11 cellular contexts compared by ENCODE assay signal in the genomic region with DNA sequence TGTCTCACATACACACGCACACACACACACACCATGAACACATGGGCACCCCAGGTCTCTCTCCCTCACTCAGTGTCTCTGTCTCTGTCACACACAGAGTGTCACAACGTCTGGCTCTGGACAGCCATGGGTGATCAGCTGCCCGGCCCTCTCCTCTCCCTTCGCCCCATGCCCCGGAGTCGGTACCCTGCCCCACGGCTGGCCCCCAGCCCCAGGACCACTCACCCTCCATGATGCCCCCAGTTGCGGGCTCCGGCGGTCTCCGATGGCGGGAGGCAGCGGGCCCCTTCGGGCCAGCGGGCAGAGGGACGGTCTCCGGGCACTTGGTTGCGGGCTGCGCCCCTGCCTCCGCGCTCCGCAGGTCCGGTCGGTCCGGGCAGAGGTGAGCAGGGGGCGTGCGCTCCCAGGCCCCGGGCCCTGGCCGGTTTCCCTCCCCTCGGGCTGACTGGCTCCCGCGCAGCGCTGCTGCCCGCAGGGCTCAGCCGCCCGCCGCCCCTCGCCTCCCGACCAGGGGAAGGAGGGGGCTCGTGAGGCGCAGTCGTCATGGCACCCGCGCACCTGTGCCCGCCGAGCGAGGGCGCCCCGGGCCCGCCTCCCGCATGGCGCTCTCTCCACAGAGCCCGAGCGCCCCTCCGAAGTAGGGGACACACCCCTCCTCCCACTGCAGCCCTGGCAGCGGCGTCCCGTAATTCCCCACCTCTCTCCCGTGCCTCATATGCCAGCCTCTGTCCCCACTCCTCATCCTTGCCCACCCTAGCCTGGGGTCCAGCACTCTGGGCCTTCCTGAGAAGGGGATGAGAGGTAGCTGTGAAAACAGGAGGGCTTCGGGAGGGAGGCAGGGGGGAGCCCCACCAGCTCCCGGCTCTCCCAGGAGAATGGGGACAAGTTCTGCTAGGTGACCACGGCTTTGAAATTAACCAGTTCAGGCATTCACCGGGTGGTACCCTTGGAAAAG. TPM values are rescaled to one million over a fixed set of nuclear protein-coding genes. Genes with fewer than 3 reads are reported as not detected.
DNase-seq lines count a peak whose midpoint lies in the region; ATAC-seq, FAIRE-seq and TF ChIP-seq lines count a peak whose summit lies in the region.
"Had no signal": no experiment of that assay in that cellular context is flagged by ENCODE, and none has a peak within 500 bp of the region (broad histone marks: within the 10 kb centered on the region; RNA-seq: fewer than 3 reads in every experiment).

A gene with protein sequence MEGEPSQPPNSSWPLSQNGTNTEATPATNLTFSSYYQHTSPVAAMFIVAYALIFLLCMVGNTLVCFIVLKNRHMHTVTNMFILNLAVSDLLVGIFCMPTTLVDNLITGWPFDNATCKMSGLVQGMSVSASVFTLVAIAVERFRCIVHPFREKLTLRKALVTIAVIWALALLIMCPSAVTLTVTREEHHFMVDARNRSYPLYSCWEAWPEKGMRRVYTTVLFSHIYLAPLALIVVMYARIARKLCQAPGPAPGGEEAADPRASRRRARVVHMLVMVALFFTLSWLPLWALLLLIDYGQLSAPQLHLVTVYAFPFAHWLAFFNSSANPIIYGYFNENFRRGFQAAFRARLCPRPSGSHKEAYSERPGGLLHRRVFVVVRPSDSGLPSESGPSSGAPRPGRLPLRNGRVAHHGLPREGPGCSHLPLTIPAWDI (minus strand): TSS at position 560 of the 955 bp plus-strand sequence. CDS start 328 bp downstream, at position 232.

- no peak for TF ChIP-seq EP300 in esophagus muscularis mucosa (IDR thresholded peaks at IDR 0.05)

- H3K4me3 ChIP-seq in AG04450 (ENCODE audit: low read depth, low read length) (peak within 1 kb of the TSS; percentile 10; the same call in 1 of the 2 replicates), esophagus muscularis mucosa (peak within 1 kb of the TSS; percentile 31 to 50 (median 40)), small intestine (ENCODE audit: low read depth in 1 of 2, low read length in 2 of 2) (no peak within 1 kb of the TSS), SJCRH30 (no peak within 1 kb of the TSS)

- H3K4me3 Mint-ChIP-seq in natural killer cell treated with Interleukin-12 subunit alpha and Interleukin-12 subunit beta and Interleukin-15 and Interleukin-18, amount 100 ng/mL, for 72 hours, result no peak within 1 kb of the TSS
- no peak within 1 kb of the TSS for H3K4me3 Mint-ChIP-seq in activated T-helper 17 cell treated with anti-CD3 and anti-CD28 coated beads, Interleukin-2, amount 50 U/mL, for 72 hours

- no peak for TF ChIP-seq POLR2A in esophagus muscularis mucosa (IDR thresholded peaks at IDR 0.05; ENCODE audit: low read depth)

- no peak for FAIRE-seq in small intestine (lab: Jason Lieb, UNC)

- H3K27ac ChIP-seq in AG04450 (ENCODE audit: low read depth, low read length), result no peak within 1 kb of the TSS
- H3K27ac ChIP-seq in esophagus muscularis mucosa (replicated peaks in 1 of 4), result no peak within 1 kb of the TSS
- H3K27ac ChIP-seq in small intestine (ENCODE audit: low read depth in 1 of 2, low read length in 1 of 2), result no peak within 1 kb of the TSS
- no peak within 1 kb of the TSS for H3K27ac ChIP-seq in SJCRH30

- intact Hi-C loops in esophagus muscularis mucosa (cut with DNase I), result no loop called here

- no peaks in the 10 kb centered on the region for H3K9me3 Mint-ChIP-seq in natural killer cell treated with Interleukin-12 subunit alpha and Interleukin-12 subunit beta and Interleukin-15 and Interleukin-18, amount 100 ng/mL, for 72 hours
- no peaks in the 10 kb centered on the region for H3K9me3 Mint-ChIP-seq in activated T-helper 17 cell treated with anti-CD3 and anti-CD28 coated beads, Interleukin-2, amount 50 U/mL, for 72 hours

- no peaks in the 10 kb centered on the region for H3K4me1 Mint-ChIP-seq in natural killer cell treated with Interleukin-12 subunit alpha and Interleukin-12 subunit beta and Interleukin-15 and Interleukin-18, amount 100 ng/mL, for 72 hours (ENCODE audit: low read depth in 2 of 2)
- H3K4me1 Mint-ChIP-seq in activated T-helper 17 cell treated with anti-CD3 and anti-CD28 coated beads, Interleukin-2, amount 50 U/mL, for 72 hours, result no peaks in the 10 kb centered on the region

- no peaks in the 10 kb centered on the region; the same call in 1 of the 2 replicates for H3K9me3 ChIP-seq in AG04450 (ENCODE audit: control insufficient read depth, insufficient read depth, low read length)
- no peaks in the 10 kb centered on the region for H3K9me3 ChIP-seq in esophagus muscularis mucosa
- no peaks in the 10 kb centered on the region for H3K9me3 ChIP-seq in small intestine (ENCODE audit: control insufficient read depth, low read depth)
- no peaks in the 10 kb centered on the region for H3K9me3 ChIP-seq in SJCRH30 (replicated peaks)

- H3K27ac Mint-ChIP-seq in natural killer cell treated with Interleukin-12 subunit alpha and Interleukin-12 subunit beta and Interleukin-15 and Interleukin-18, amount 100 ng/mL, for 72 hours, result no peak within 1 kb of the TSS
- H3K27ac Mint-ChIP-seq in activated T-helper 17 cell treated with anti-CD3 and anti-CD28 coated beads, Interleukin-2, amount 50 U/mL, for 72 hours, result no peak within 1 kb of the TSS

- TF ChIP-seq CTCF in AG04450 (IDR thresholded peaks at IDR 0.05; ENCODE audit: low read depth, low read length) (no peak), esophagus muscularis mucosa (IDR thresholded peaks at IDR 0.05) (no peak)

- H3K27me3 ChIP-seq in AG04450 (ENCODE audit: control insufficient read depth, insufficient read depth, low read length) (peaks cover 60% of the 10 kb centered on the region), esophagus muscularis mucosa (peaks cover 6 to 64% (median 24%) of the 10 kb centered on the region in 4 donors), small intestine (ENCODE audit: control insufficient read depth in 2 of 2, insufficient read depth in 2 of 2, low read length in 2 of 2) (peaks cover 6 to 23% of the 10 kb centered on the region in 2 donors), SJCRH30 (no peaks in the 10 kb centered on the region; the same call in 1 of the 2 replicates)

- POLR2A ChIA-PET in AG04450 (lab: Yijun Ruan, JAX), result no interaction called here

- H3K4me1 ChIP-seq in esophagus muscularis mucosa, result peaks cover 5 to 11% (median 9%) of the 10 kb centered on the region in 4 donors
- peaks cover 0 to 2% of the 10 kb centered on the region in 2 donors for H3K4me1 ChIP-seq in small intestine (ENCODE audit: control insufficient read depth in 2 of 2, insufficient read depth in 1 of 2, low read depth in 1 of 2, low read length in 1 of 2)
- H3K4me1 ChIP-seq in SJCRH30, result no peaks in the 10 kb centered on the region

- H3K36me3 ChIP-seq in esophagus muscularis mucosa, result no peaks in the 10 kb centered on the region
- H3K36me3 ChIP-seq in small intestine (ENCODE audit: control insufficient read depth in 2 of 2, insufficient read depth in 2 of 2, low read length in 2 of 2), result no peaks in the 10 kb centered on the region
- H3K36me3 ChIP-seq in SJCRH30, result no peaks in the 10 kb centered on the region

- CTCF ChIA-PET in AG04450 (lab: Charles Lee), result no interaction called here

- DNase-seq in AG04450 (ENCODE audit: low read depth, low spot score) (no peak), NCI-H1092 (lab: John Stamatoyannopoulos, UW) (peak; percentile 21), esophagus muscularis mucosa (ENCODE audit: extremely low spot score) (no peak), small intestine (no peak), SJCRH30 (no peak)
- DNase-seq in natural killer cell treated with Interleukin-12 subunit alpha and Interleukin-12 subunit beta and Interleukin-15 and Interleukin-18, amount 100 ng/mL, for 72 hours (ENCODE audit: low spot score), result no peak
- DNase-seq: activated gamma-delta T cell treated with Interleukin-2 at 50 U/mL for 16 hours, NCI-H2081 had no signal

- H3K36me3 Mint-ChIP-seq in natural killer cell treated with Interleukin-12 subunit alpha and Interleukin-12 subunit beta and Interleukin-15 and Interleukin-18, amount 100 ng/mL, for 72 hours, result peaks cover 5% of the 10 kb centered on the region
- no peaks in the 10 kb centered on the region for H3K36me3 Mint-ChIP-seq in activated T-helper 17 cell treated with anti-CD3 and anti-CD28 coated beads, Interleukin-2, amount 50 U/mL, for 72 hours (ENCODE audit: low read depth)

- peak; percentile 45 to 46 for ATAC-seq in natural killer cell treated with Interleukin-12 subunit alpha and Interleukin-12 subunit beta and Interleukin-15 and Interleukin-18, amount 100 ng/mL, for 72 hours
- no peak for ATAC-seq in HG03457 (IDR thresholded peaks at IDR 0.05; ENCODE audit: unreplicated experiment)
- no peak for ATAC-seq in activated T-helper 17 cell treated with anti-CD3 and anti-CD28 coated beads, Interleukin-2, amount 50 U/mL, for 72 hours (replicated peaks)

- peaks cover 44 to 73% of the 10 kb centered on the region in 2 donors for H3K27me3 Mint-ChIP-seq in natural killer cell treated with Interleukin-12 subunit alpha and Interleukin-12 subunit beta and Interleukin-15 and Interleukin-18, amount 100 ng/mL, for 72 hours
- peaks cover 52% of the 10 kb centered on the region for H3K27me3 Mint-ChIP-seq in activated T-helper 17 cell treated with anti-CD3 and anti-CD28 coated beads, Interleukin-2, amount 50 U/mL, for 72 hours

- 27% methylated on average over 15 of the region's 63 CpGs for WGBS in esophagus muscularis mucosa
- 8 to 19% (median 19%) methylated on average over 30 to 63 of the region's 63 CpGs for WGBS in small intestine, 3 donors

RNA-seq across cellular contexts. Expression of the gene that starts here (rescaled TPM):
- polyA plus RNA-seq in AG04450 (2011; rRNA removed), result 0.01 TPM in 1 of 2 replicates, not detected in the other
- not detected in 2 replicates for polyA minus RNA-seq in AG04450 (2011; rRNA and poly(A)+ RNA removed)
- not detected for total RNA-seq in esophagus muscularis mucosa
- under 1 TPM in 1 of 2 donors, not detected in 1; 0.02 TPM for total RNA-seq in natural killer cell treated with Interleukin-12 subunit alpha and Interleukin-12 subunit beta and Interleukin-15 and Interleukin-18, amount 100 ng/mL, for 72 hours
- polyA plus RNA-seq in small intestine, result under 1 TPM in 1 of 3 donors, not detected in 2; 0.06 TPM
- not detected for total RNA-seq in activated T-helper 17 cell treated with anti-CD3 and anti-CD28 coated beads, Interleukin-2, amount 50 U/mL, for 72 hours
- not detected in 2 replicates for total RNA-seq in SJCRH30 (2014; rRNA removed; shearing (Covaris generic))
- total RNA-seq: T-helper 2 cell treated with Interferon-gamma antibody and Interleukin-4, amounts not matched to agents 100 ng/mL and 5 ng/mL, for 36 hours had no signal

Comparison
In these comparisons a context has a peak if more than half of its experiments do, and no peak if none do; other contexts are left out.
1. Peak in ATAC-seq in natural killer cell treated with Interleukin-12 subunit alpha and Interleukin-12 subunit beta and Interleukin-15 and Interleukin-18, amount 100 ng/mL, for 72 hours; RNA of the gene not detected or under 1 TPM.
2. H3K4me3 ChIP-seq: peak in AG04450 (single experiment) and esophagus muscularis mucosa (4 of 4); none in small intestine (0 of 2) and SJCRH30 (single experiment).